In the genomic region with DNA sequence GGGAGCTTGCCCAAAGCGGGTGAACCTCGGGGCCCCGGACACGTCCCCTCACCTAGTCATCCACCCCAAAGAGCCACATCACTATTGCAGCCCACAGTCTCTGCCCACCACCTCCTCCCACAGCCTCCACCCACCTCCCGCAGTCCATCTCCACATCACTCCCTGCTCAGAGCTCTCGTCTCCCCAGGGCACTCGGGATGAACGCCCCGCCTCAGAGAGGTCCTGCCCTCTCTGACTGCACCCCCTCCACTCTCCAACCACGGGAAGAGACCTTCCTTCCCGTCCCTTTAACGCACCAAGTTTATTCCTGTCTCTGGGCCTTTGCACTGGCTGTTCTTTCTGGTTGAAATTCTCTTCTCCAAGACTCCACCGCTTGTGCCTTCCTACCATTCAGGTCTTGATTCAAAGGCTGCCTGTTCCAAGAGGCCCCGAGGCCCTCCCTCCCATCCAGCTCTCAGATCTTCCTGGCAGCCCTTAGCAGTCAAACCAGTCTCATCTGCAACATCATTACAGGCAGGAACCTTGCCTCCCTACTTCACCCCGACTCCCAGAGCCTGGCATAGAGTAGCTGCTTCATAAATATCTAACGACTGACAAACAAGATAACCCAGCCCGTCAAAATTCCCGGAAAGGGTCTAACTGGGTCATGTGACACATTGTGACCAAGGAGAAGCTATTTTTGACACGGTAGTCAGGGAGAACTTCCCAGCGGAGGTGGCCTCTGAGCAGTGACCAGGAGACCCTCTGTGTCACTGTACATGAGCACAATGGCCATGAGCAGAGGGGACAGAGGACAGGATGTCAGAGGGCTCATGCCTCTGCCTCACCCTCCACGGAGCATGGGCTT, we compare ENCODE assay signal across 17 cellular contexts. TPM values are rescaled to one million over a fixed set of nuclear protein-coding genes. Genes with fewer than 3 reads are reported as not detected.
"Had no signal": no experiment of that assay in that cellular context is flagged by ENCODE, and none has a peak within 500 bp of the region (broad histone marks: within the 10 kb centered on the region; RNA-seq: fewer than 3 reads in every experiment).

No MANE protein-coding gene starts in this region.

- H3K27ac ChIP-seq: esophagus muscularis mucosa, tibial nerve had no signal

- H3K27ac Mint-ChIP-seq: activated naive CD4-positive, alpha-beta T cell treated with anti-CD3 and anti-CD28 coated beads for 36 hours; activated naive CD8-positive, alpha-beta T cell treated with anti-CD3 and anti-CD28 coated beads, Interleukin-2, amount 50 U/mL, for 24 hours; activated T-helper 2 cell treated with anti-CD3 and anti-CD28 coated beads, Interferon-gamma antibody, Interleukin-2, Interleukin-4, amounts not matched to agents 10 μg/mL and 5 μg/mL and 100 μg/mL, durations not matched to agents 14 hours and 24 hours and 36 hours; stimulated activated naive B cell treated with anti-CD40 and anti-IgM and Interleukin-4, amounts not matched to agents 10 μg/mL and 1 μg/mL and 100 μg/mL, for 72 hours had no signal

- ATAC-seq: activated naive CD8-positive, alpha-beta T cell treated with anti-CD3 and anti-CD28 coated beads, Interleukin-2, amount 50 U/mL, for 24 hours; stimulated activated naive B cell treated with anti-CD40 and anti-IgM and Interleukin-4, amounts not matched to agents 10 μg/mL and 1 μg/mL and 100 μg/mL, for 72 hours had no signal

- H3K36me3 ChIP-seq: esophagus muscularis mucosa, tibial nerve had no signal

- H3K9me3 Mint-ChIP-seq: activated naive CD4-positive, alpha-beta T cell treated with anti-CD3 and anti-CD28 coated beads for 36 hours; activated naive CD8-positive, alpha-beta T cell treated with anti-CD3 and anti-CD28 coated beads, Interleukin-2, amount 50 U/mL, for 24 hours; activated T-helper 2 cell treated with anti-CD3 and anti-CD28 coated beads, Interferon-gamma antibody, Interleukin-2, Interleukin-4, amounts not matched to agents 10 μg/mL and 5 μg/mL and 100 μg/mL, durations not matched to agents 14 hours and 24 hours and 36 hours; naive B cell; stimulated activated naive B cell treated with anti-CD40 and anti-IgM and Interleukin-4, amounts not matched to agents 10 μg/mL and 1 μg/mL and 100 μg/mL, for 72 hours had no signal

- DNase-seq: activated CD4-positive, alpha-beta T cell treated with anti-CD3 and anti-CD28 coated beads, Interleukin-2, amount 50 U/mL, for 4 hours; activated CD4-positive, CD25-positive, alpha-beta regulatory T cell treated with anti-CD3 and anti-CD28 coated beads, Interleukin-2, amount 50 U/mL, for 72 hours; activated naive CD4-positive, alpha-beta T cell treated with anti-CD3 and anti-CD28 coated beads for 36 hours; activated naive CD8-positive, alpha-beta T cell treated with anti-CD3 and anti-CD28 coated beads, Interleukin-2, amount 50 U/mL, for 24 hours; left cardiac atrium; naive B cell; stimulated activated CD4-positive, alpha-beta T cell treated with anti-CD3 and anti-CD28 coated beads, Interleukin-4, amount 100 ng/mL, for 1 hour; stimulated activated naive B cell treated with anti-CD40 and anti-IgM and Interleukin-4, amounts not matched to agents 10 μg/mL and 1 μg/mL and 100 μg/mL, for 72 hours; T-helper 9 cell had no signal

- H3K4me1 ChIP-seq: tibial nerve had no signal

- H3K9me3 ChIP-seq: esophagus muscularis mucosa, tibial nerve had no signal

- H3K4me3 ChIP-seq: esophagus muscularis mucosa, lung, tibial nerve had no signal

- FAIRE-seq: astrocyte had no signal

- H3K4me3 Mint-ChIP-seq: activated naive CD4-positive, alpha-beta T cell treated with anti-CD3 and anti-CD28 coated beads for 36 hours; activated naive CD8-positive, alpha-beta T cell treated with anti-CD3 and anti-CD28 coated beads, Interleukin-2, amount 50 U/mL, for 24 hours; stimulated activated naive B cell treated with anti-CD40 and anti-IgM and Interleukin-4, amounts not matched to agents 10 μg/mL and 1 μg/mL and 100 μg/mL, for 72 hours had no signal

- H3K4me1 Mint-ChIP-seq: activated naive CD8-positive, alpha-beta T cell treated with anti-CD3 and anti-CD28 coated beads, Interleukin-2, amount 50 U/mL, for 24 hours; stimulated activated naive B cell treated with anti-CD40 and anti-IgM and Interleukin-4, amounts not matched to agents 10 μg/mL and 1 μg/mL and 100 μg/mL, for 72 hours had no signal

- H3K36me3 Mint-ChIP-seq: naive B cell; stimulated activated naive B cell treated with anti-CD40 and anti-IgM and Interleukin-4, amounts not matched to agents 10 μg/mL and 1 μg/mL and 100 μg/mL, for 72 hours had no signal

RNA-seq across cellular contexts. Expression of a gene that starts 11.1 kb away (rescaled TPM):
- total RNA-seq: activated naive CD4-positive, alpha-beta T cell treated with anti-CD3 and anti-CD28 coated beads for 36 hours; activated T-helper 2 cell treated with anti-CD3 and anti-CD28 coated beads, Interferon-gamma antibody, Interleukin-2, Interleukin-4, amounts not matched to agents 10 μg/mL and 5 μg/mL and 100 μg/mL, durations not matched to agents 14 hours and 24 hours and 36 hours; esophagus muscularis mucosa; lung; mononuclear cell; renal cortical epithelial cell; skeletal muscle tissue had no signal
- polyA plus RNA-seq: lung had no signal

RNA-seq across cellular contexts. Expression of a gene that starts 24.0 kb away (rescaled TPM):
- total RNA-seq: mononuclear cell had no signal
